Comparison of ENCODE assay signal across 22 cellular contexts in the genomic region with DNA sequence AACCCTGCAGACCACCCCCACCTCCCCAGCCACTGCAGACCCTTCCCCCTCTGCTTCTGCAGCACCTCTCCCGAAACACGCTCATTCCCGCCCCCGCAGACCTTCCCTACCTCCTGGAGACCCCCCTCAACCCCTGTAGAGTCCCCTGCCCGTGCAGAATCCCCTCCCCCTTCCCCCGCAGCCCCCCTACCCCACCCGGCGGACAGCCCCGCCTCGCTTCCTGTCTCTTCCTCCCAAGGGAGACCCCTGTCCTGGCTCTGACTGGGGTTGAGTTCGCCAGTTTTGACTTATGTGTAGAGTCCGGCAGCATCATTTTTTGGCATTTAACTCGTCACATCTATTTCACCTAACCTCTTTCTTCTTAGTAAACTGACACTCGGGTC. TPM values are rescaled to one million over a fixed set of nuclear protein-coding genes. Genes with fewer than 3 reads are reported as not detected.
"Had no signal": no experiment of that assay in that cellular context is flagged by ENCODE, and none has a peak within 500 bp of the region (broad histone marks: within the 10 kb centered on the region; RNA-seq: fewer than 3 reads in every experiment).

No MANE protein-coding gene starts in this region.

- H3K27me3 Mint-ChIP-seq: activated naive CD8-positive, alpha-beta T cell treated with anti-CD3 and anti-CD28 coated beads for 36 hours; naive thymus-derived CD4-positive, alpha-beta T cell had no signal

- H3K9me3 Mint-ChIP-seq: activated naive CD8-positive, alpha-beta T cell treated with anti-CD3 and anti-CD28 coated beads for 36 hours; activated T-cell treated with anti-CD3 and anti-CD28 coated beads, Interleukin-2, amount 50 U/mL, for 72 hours; brain; central memory CD8-positive, alpha-beta T cell; naive thymus-derived CD4-positive, alpha-beta T cell; T-cell had no signal

- H3K4me3 ChIP-seq: colonic mucosa, mucosa of descending colon, prostate gland, right lobe of liver, smooth muscle cell, upper lobe of right lung had no signal

- H3K27ac ChIP-seq: colonic mucosa, prostate gland, right lobe of liver, upper lobe of right lung had no signal

- H3K9me3 ChIP-seq: colonic mucosa, mucosa of descending colon, prostate gland, right lobe of liver, upper lobe of right lung had no signal

- DNase-seq: activated gamma-delta T cell treated with Interleukin-2 at 50 U/mL for 16 hours; activated naive CD8-positive, alpha-beta T cell treated with anti-CD3 and anti-CD28 coated beads for 36 hours; activated T-cell treated with anti-CD3 and anti-CD28 coated beads, Interleukin-2, amount 50 U/mL, for 72 hours; anterior cingulate cortex; colonic mucosa; foreskin melanocyte; glutamatergic neuron; mesenchymal stem cell; naive thymus-derived CD4-positive, alpha-beta T cell; right lobe of liver; stimulated activated CD4-positive, alpha-beta T cell treated with anti-CD3 and anti-CD28 coated beads, Interleukin-4, amount 100 ng/mL, for 1 hour; T-cell; T1000 had no signal

- H3K36me3 Mint-ChIP-seq: activated naive CD8-positive, alpha-beta T cell treated with anti-CD3 and anti-CD28 coated beads for 36 hours; brain; T-cell had no signal

- H3K36me3 ChIP-seq: colonic mucosa, prostate gland, right lobe of liver, upper lobe of right lung had no signal

- H3K27me3 ChIP-seq: colonic mucosa, right lobe of liver had no signal

- ATAC-seq: activated CD4-positive, CD25-positive, alpha-beta regulatory T cell treated with anti-CD3 and anti-CD28 coated beads, Interleukin-2, amount 50 U/mL, for 24 hours; activated T-cell treated with anti-CD3 and anti-CD28 coated beads, Interleukin-2, amount 50 U/mL, for 72 hours; mucosa of descending colon; naive thymus-derived CD4-positive, alpha-beta T cell; T-cell; upper lobe of right lung had no signal

- H3K4me1 ChIP-seq: colonic mucosa, prostate gland, right lobe of liver had no signal

- H3K4me3 Mint-ChIP-seq: activated naive CD8-positive, alpha-beta T cell treated with anti-CD3 and anti-CD28 coated beads for 36 hours; activated T-cell treated with anti-CD3 and anti-CD28 coated beads, Interleukin-2, amount 50 U/mL, for 72 hours; brain; central memory CD8-positive, alpha-beta T cell; naive thymus-derived CD4-positive, alpha-beta T cell; T-cell had no signal

- H3K27ac Mint-ChIP-seq: activated naive CD8-positive, alpha-beta T cell treated with anti-CD3 and anti-CD28 coated beads for 36 hours; activated T-cell treated with anti-CD3 and anti-CD28 coated beads, Interleukin-2, amount 50 U/mL, for 72 hours; brain; T-cell had no signal

RNA-seq across cellular contexts. Expression of a gene that starts 53.9 kb away (rescaled TPM):
- total RNA-seq: fibroblast of lung, osteocyte had no signal
